In the genomic region with DNA sequence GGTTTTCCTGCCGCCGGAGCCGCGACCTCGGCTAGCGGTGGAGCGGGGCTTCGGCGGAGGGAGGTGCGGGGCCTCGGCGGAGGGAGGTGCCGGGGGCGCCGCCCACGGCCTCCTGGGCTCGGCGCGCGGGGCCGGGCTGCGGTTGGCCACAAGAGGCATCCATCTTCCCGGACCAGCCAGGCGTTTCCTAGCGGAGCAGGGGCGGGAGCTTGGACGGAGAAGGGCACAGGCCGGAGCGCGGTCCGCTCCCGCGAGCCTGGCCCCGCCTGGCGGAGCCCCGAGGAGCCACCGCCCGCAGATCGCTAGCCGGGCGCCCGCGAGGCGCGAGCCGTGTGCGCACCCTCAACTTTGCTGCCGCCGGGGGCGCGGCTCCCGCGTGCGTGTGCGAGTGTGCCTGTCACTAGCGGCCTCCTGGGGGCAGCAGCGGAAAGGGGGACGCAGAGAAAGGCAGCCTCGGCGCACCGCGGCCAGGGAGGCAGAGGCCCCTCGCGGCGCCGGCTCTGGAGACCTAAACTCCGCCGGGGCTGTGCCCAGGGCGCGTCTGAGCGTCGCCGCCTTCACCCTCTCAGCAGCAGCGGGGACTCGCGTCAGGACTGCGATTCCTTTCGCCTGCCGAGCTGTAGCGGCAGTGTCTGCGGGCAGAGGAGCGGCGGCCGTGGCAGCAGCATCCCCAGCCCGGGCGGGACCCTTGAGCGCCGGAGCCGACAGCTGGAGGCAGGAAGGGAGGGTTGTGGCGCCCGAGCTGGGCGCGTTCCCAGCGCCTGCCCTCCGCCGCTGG, we compare ENCODE assay signal across 8 cellular contexts. TPM values are rescaled to one million over a fixed set of nuclear protein-coding genes. Genes with fewer than 3 reads are reported as not detected.
DNase-seq lines count a peak whose midpoint lies in the region; ATAC-seq, FAIRE-seq and TF ChIP-seq lines count a peak whose summit lies in the region.

No MANE protein-coding gene starts in this region.

- no peak for TF ChIP-seq EP300 in gastroesophageal sphincter (IDR thresholded peaks at IDR 0.05)

- peak; percentile 59; the same call in 1 of the 2 replicates for TF ChIP-seq POLR2A in H54 (IDR thresholded peaks at IDR 0.05; ENCODE audit: low read depth, low read length)
- TF ChIP-seq POLR2A in gastroesophageal sphincter (IDR thresholded peaks at IDR 0.05), result peak; percentile 28 to 67

- no peaks in the 10 kb centered on the region for H3K79me1 ChIP-seq in neuronal stem cell (ENCODE audit: low read depth, low read length)

- FAIRE-seq in H54 (lab: Jason Lieb, UNC), result no peak

- H2BK120ac ChIP-seq in neuronal stem cell (ENCODE audit: low read depth, low read length), result peak overlapping the region; percentile 67

- H2BK12ac ChIP-seq in neuronal stem cell (ENCODE audit: low read length), result peak overlapping the region; percentile 52

- peak; percentile 76 to 99 (median 97) for TF ChIP-seq CTCF in gastroesophageal sphincter (IDR thresholded peaks at IDR 0.05)

- peak overlapping the region; percentile 99 for H2AFZ ChIP-seq in neuronal stem cell (ENCODE audit: low read length)

- H2AK5ac ChIP-seq in neuronal stem cell (ENCODE audit: low read depth, low read length), result no peak overlapping the region

- peak overlapping the region; percentile 100 for H3K18ac ChIP-seq in neuronal stem cell (ENCODE audit: low read length)

- H3K4me1 ChIP-seq in gastroesophageal sphincter (peaks cover 0 to 41% (median 0%) of the 10 kb centered on the region in 3 donors), neuronal stem cell (ENCODE audit: control insufficient read depth in 2 of 2, insufficient read depth in 1 of 2, low read depth in 1 of 2, low read length in 2 of 2) (peaks cover 2 to 6% of the 10 kb centered on the region in 2 donors)

- H3K9ac ChIP-seq in neuronal stem cell (ENCODE audit: low read depth, low read length, poor library complexity), result peak overlapping the region; percentile 98

- peak overlapping the region; percentile 71 for H3K4me2 ChIP-seq in neuronal stem cell (ENCODE audit: insufficient read depth, low read length, poor library complexity, severe bottlenecking)

- DNase-seq in ELF-1 (ENCODE audit: low read depth, low spot score) (peak; percentile 95), H54 (ENCODE audit: insufficient read length, low spot score) (peak; percentile 89), LoVo (ENCODE audit: low spot score) (peak; percentile 97), SHP77 treated with DMSO at 0.1 percent for 48 hours (lab: John Stamatoyannopoulos, UW) (peak; percentile 76), neuronal stem cell (ENCODE audit: low spot score) (peak; percentile 92), stromal cell of bone marrow (ENCODE audit: low read depth) (peak; percentile 88)
- peak; percentile 27 to 67 (median 52) for DNase-seq in activated naive CD4-positive, alpha-beta T cell (lab: John Stamatoyannopoulos, UW)

- peak overlapping the region; percentile 68 for H2BK5ac ChIP-seq in neuronal stem cell (ENCODE audit: low read length)

- H3K9me3 ChIP-seq in gastroesophageal sphincter (no peaks in the 10 kb centered on the region), neuronal stem cell (replicated peaks in 1 of 2; ENCODE audit: control insufficient read depth in 2 of 2, insufficient read depth in 1 of 2, low read depth in 1 of 2, low read length in 2 of 2) (no peaks in the 10 kb centered on the region)

- H2BK15ac ChIP-seq in neuronal stem cell (ENCODE audit: low read length), result peak overlapping the region; percentile 92

- ATAC-seq in gastroesophageal sphincter, result peak; percentile 95

- H3K27ac ChIP-seq in gastroesophageal sphincter (peak overlapping the region; percentile 64 to 99 (median 98)), neuronal stem cell (replicated peaks; ENCODE audit: low read length) (peak overlapping the region; percentile 67)

- H3K14ac ChIP-seq in neuronal stem cell (ENCODE audit: low read length), result peak overlapping the region; percentile 99

- no CpG with 5 or more reads among the region's 96 CpGs for WGBS in gastroesophageal sphincter (ENCODE audit: low coverage in 1 of 2), 2 donors
- WGBS in neuronal stem cell (ENCODE audit: extremely low coverage in 2 of 2, insufficient read length in 2 of 2, insufficient replicate concordance in 1 of 2), 2 donors, result no CpG with 5 or more reads among the region's 96 CpGs

- no peak overlapping the region for H4K8ac ChIP-seq in neuronal stem cell (ENCODE audit: low read depth, low read length)

- peak overlapping the region; percentile 86 for H3K23ac ChIP-seq in neuronal stem cell (ENCODE audit: low read depth, low read length, poor library complexity)

- no peaks in the 10 kb centered on the region for H3K36me3 ChIP-seq in gastroesophageal sphincter
- H3K36me3 ChIP-seq in neuronal stem cell (replicated peaks in 1 of 2; ENCODE audit: control insufficient read depth in 2 of 2, insufficient read depth in 2 of 2, low read length in 2 of 2), result no peaks in the 10 kb centered on the region

- no peak overlapping the region for H3K4ac ChIP-seq in neuronal stem cell (ENCODE audit: low read length)

- H3K27me3 ChIP-seq in gastroesophageal sphincter, result no peaks in the 10 kb centered on the region
- H3K27me3 ChIP-seq in neuronal stem cell (ENCODE audit: control insufficient read depth in 3 of 3, insufficient read depth in 3 of 3, low read depth in 1 of 3, low read length in 3 of 3), result no peaks in the 10 kb centered on the region

- no peak overlapping the region for H4K91ac ChIP-seq in neuronal stem cell (ENCODE audit: low read depth, low read length, poor library complexity)

- H3K4me3 ChIP-seq in gastroesophageal sphincter (peak overlapping the region; percentile 44 to 98), neuronal stem cell (ENCODE audit: low read length in 2 of 2) (peak overlapping the region; percentile 77 to 93)

RNA-seq across cellular contexts. Expression of gene SRGAP1, which starts 0.7 kb away (rescaled TPM):
- 10 to 100 TPM in 2 of 4 donors, 1 to 10 TPM in 2; 7.2 to 22.9 (median 11.5) TPM for total RNA-seq in gastroesophageal sphincter
- 2.6 TPM for polyA plus RNA-seq in neuronal stem cell (2013, experiment 1 of 2)
- 2.2 TPM for polyA plus RNA-seq in neuronal stem cell (2013, experiment 2 of 2)

Comparison
In these comparisons a context has a peak if more than half of its experiments do, and no peak if none do; other contexts are left out.
1. Peak in every context shown above with its lines: DNase-seq, ATAC-seq, H3K4me3 ChIP-seq and H3K27ac ChIP-seq.